22 cellular contexts compared by ENCODE assay signal in the genomic region with DNA sequence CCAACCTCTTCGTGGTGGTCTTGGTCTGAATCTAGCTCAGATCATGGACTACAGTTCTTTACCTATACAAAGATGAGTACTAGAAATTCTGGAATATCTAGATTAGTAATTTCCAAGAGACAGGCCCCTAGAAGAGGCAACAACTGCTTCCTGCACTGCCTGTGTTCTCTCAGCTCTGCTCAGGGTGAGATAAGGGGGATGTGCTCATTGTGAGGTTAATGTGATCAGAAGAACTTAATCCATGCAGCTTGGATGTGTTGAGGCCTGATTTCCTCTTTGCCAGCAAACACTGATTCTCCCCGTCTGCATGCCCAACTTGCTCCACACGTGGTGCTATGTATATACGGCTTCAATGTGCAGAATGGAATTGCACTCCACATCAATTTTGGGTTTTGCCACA.
DNase-seq lines count a peak whose midpoint lies in the region; ATAC-seq, FAIRE-seq and TF ChIP-seq lines count a peak whose summit lies in the region.
"Had no signal": no experiment of that assay in that cellular context is flagged by ENCODE, and none has a peak within 500 bp of the region (broad histone marks: within the 10 kb centered on the region; RNA-seq: fewer than 3 reads in every experiment).

No MANE protein-coding gene starts in this region.

- peak overlapping the region; percentile 78 for H3K27ac Mint-ChIP-seq in neural crest cell (ENCODE audit: unreplicated experiment)
- H3K27ac Mint-ChIP-seq: B cell; CD8-positive, alpha-beta T cell; GM23338; HFFc6; IgD-negative memory B cell had no signal

- intact Hi-C loops in A673 (cut with micrococcal nuclease; ENCODE audit: unreplicated experiment) (no loop called here), K562 (cut with micrococcal nuclease) (no loop called here)

- H3K9ac ChIP-seq in K562 (ENCODE audit: insufficient read depth in 1 of 2, low read depth in 2 of 2, low read length in 2 of 2), result no peak overlapping the region
- H3K9ac ChIP-seq: BLaER1 treated with 17β-estradiol and CSF1 and Interleukin-3, amounts not matched to agents 10 nM and 100 nM had no signal

- H3K4me1 ChIP-seq in A673 (ENCODE audit: insufficient read depth, low read length, poor library complexity, severe bottlenecking) (no peaks in the 10 kb centered on the region), K562 (replicated peaks in 1 of 2; ENCODE audit: control insufficient read depth in 2 of 2, insufficient read depth in 2 of 2, low read length in 2 of 2) (no peaks in the 10 kb centered on the region)

- 3% methylated on average over 4 of the region's 4 CpGs for WGBS in K562 (ENCODE audit: insufficient coverage, low coverage, missing lambda C conversion rate)

- no peaks in the 10 kb centered on the region for H3K36me3 ChIP-seq in A673 (ENCODE audit: insufficient read depth, low read length, poor library complexity, severe bottlenecking)
- no peaks in the 10 kb centered on the region for H3K36me3 ChIP-seq in K562 (ENCODE audit: control insufficient read depth, insufficient read depth, low read length)
- H3K36me3 ChIP-seq: BLaER1 treated with 17β-estradiol and CSF1 and Interleukin-3, amounts not matched to agents 10 nM and 100 nM had no signal

- in situ Hi-C loops in K562 (cut with MboI), result no loop called here

- no peaks in the 10 kb centered on the region for H3K79me2 ChIP-seq in K562 (ENCODE audit: control insufficient read depth, insufficient read depth, low read length)

- POLR2A ChIA-PET in A673 (lab: Charles Lee; ENCODE audit: low non-redundant PET) (no interaction called here), K562 (lab: Yijun Ruan, JAX) (interaction anchor here (1.5 kb wide), 2 partner anchors 17 to 371 kb away, joined by 3 to 4 read pairs; partner anchors contain the start of gene RSBN1L)

- BruUV-seq in A673 (replicated peaks; lab: Mats Ljungman, UMichigan), result no TSS peak
- BruUV-seq in K562 (replicated peaks; lab: Mats Ljungman, UMichigan), result no TSS peak

- no peaks in the 10 kb centered on the region for H3K36me3 Mint-ChIP-seq in neural crest cell (ENCODE audit: low read depth)
- H3K36me3 Mint-ChIP-seq: CD8-positive, alpha-beta T cell; IgD-negative memory B cell had no signal

- no peak overlapping the region for H3K4me3 ChIP-seq in A673 (ENCODE audit: low read depth, low read length, poor library complexity, severe bottlenecking)
- no peak overlapping the region for H3K4me3 ChIP-seq in K562
- H3K4me3 ChIP-seq: BLaER1 treated with 17β-estradiol and CSF1 and Interleukin-3, amounts not matched to agents 10 nM and 100 nM; GM23338 had no signal

- H3K9me3 ChIP-seq in A673 (ENCODE audit: low read depth, low read length, poor library complexity, severe bottlenecking) (no peaks in the 10 kb centered on the region), K562 (replicated peaks; ENCODE audit: control insufficient read depth, insufficient read depth, low read depth, low read length) (no peaks in the 10 kb centered on the region)
- H3K9me3 ChIP-seq: BLaER1 treated with 17β-estradiol and CSF1 and Interleukin-3, amounts not matched to agents 10 nM and 100 nM had no signal

- no peak overlapping the region for H2AFZ ChIP-seq in K562 (ENCODE audit: low read depth, low read length)
- H2AFZ ChIP-seq: GM23338 had no signal

- TF ChIP-seq EP300 in K562 (IDR thresholded peaks at IDR 0.05; ENCODE audit: low read length), result no peak

- TF ChIP-seq CTCF in A673 (conservative IDR thresholded peaks at IDR 0.05; ENCODE audit: low read depth, low read length) (no peak), K562 (IDR thresholded peaks at IDR 0.05 in 2 of 3, conservative IDR thresholded peaks at IDR 0.05 in 1 of 3; ENCODE audit: insufficient read depth in 2 of 3, low read depth in 1 of 3, low read length in 3 of 3) (peak in 1 of 3 experiments; percentile 10; a peak in 1 of 6 replicates), neural crest cell (conservative IDR thresholded peaks at IDR 0.05) (no peak)

- ATAC-seq in K562 (peak; percentile 58), GM21737 (IDR thresholded peaks at IDR 0.05; ENCODE audit: unreplicated experiment) (no peak)
- ATAC-seq: CD8-positive, alpha-beta T cell; GM23338; HepG2 had no signal

- FAIRE-seq in K562 (lab: Jason Lieb, UNC), result peak; percentile 6
- FAIRE-seq: G401.6, GM12891, GM19239, H54, HepG2 had no signal

- no peak overlapping the region for H3K4me3 Mint-ChIP-seq in neural crest cell
- H3K4me3 Mint-ChIP-seq: B cell; CD8-positive, alpha-beta T cell; GM23338; HFFc6; IgD-negative memory B cell had no signal

- no peaks in the 10 kb centered on the region for H3K4me1 Mint-ChIP-seq in neural crest cell
- H3K4me1 Mint-ChIP-seq: B cell, GM23338, IgD-negative memory B cell had no signal

- H3K9me1 ChIP-seq in K562 (ENCODE audit: control insufficient read depth, insufficient read depth, low read length), result no peaks in the 10 kb centered on the region

- H3K27ac ChIP-seq in A673 (ENCODE audit: low read depth, low read length, poor library complexity, severe bottlenecking) (no peak overlapping the region), K562 (ENCODE audit: extremely low read depth, low read depth, low read length) (no peak overlapping the region)
- H3K27ac ChIP-seq: BLaER1 treated with 17β-estradiol and CSF1 and Interleukin-3, amounts not matched to agents 10 nM and 100 nM had no signal

- no peaks in the 10 kb centered on the region for H3K9me3 Mint-ChIP-seq in neural crest cell
- H3K9me3 Mint-ChIP-seq: CD8-positive, alpha-beta T cell; GM23338; HFFc6; IgD-negative memory B cell had no signal

- H3K4me2 ChIP-seq in K562 (ENCODE audit: insufficient read depth, low read length), result no peak overlapping the region
- H3K4me2 ChIP-seq: BLaER1 treated with 17β-estradiol and CSF1 and Interleukin-3, amounts not matched to agents 10 nM and 100 nM; GM23338 had no signal

- CTCF ChIA-PET in A673 (lab: Charles Lee), result no interaction called here
- CTCF ChIA-PET in K562 (lab: Yijun Ruan, JAX; ENCODE audit: low intra/inter-chr PET ratio), result no interaction called here

- no peaks in the 10 kb centered on the region for H3K27me3 Mint-ChIP-seq in neural crest cell (ENCODE audit: low read depth)

- H3K27me3 ChIP-seq in A673 (replicated peaks; ENCODE audit: insufficient read depth, low read depth, low read length, poor library complexity) (no peaks in the 10 kb centered on the region), K562 (ENCODE audit: control insufficient read depth in 2 of 2, insufficient read depth in 2 of 2, low read length in 2 of 2) (peaks cover 6 to 15% of the 10 kb centered on the region in 2 experiments; a peak in 4 of 5 replicates)
- H3K27me3 ChIP-seq: BLaER1 treated with 17β-estradiol and CSF1 and Interleukin-3, amounts not matched to agents 10 nM and 100 nM had no signal

- no peaks in the 10 kb centered on the region for H4K20me1 ChIP-seq in K562 (replicated peaks; ENCODE audit: control insufficient read depth, insufficient read depth, low read length)
- H4K20me1 ChIP-seq: BLaER1 treated with 17β-estradiol and CSF1 and Interleukin-3, amounts not matched to agents 10 nM and 100 nM had no signal

- no peak for TF ChIP-seq POLR2A in K562 (conservative IDR thresholded peaks at IDR 0.05)

- DNase-seq in A673 (ENCODE audit: low spot score) (peak; percentile 5), NCI-H82 treated with DMSO at 0.1 percent for 48 hours (lab: John Stamatoyannopoulos, UW; ENCODE audit: unreplicated experiment) (peak; percentile 64), K562 (ENCODE audit: extremely low read depth in 1 of 4, low spot score in 3 of 4) (no peak), neural crest cell (ENCODE audit: low read depth, low spot score) (no peak), DMS53 (lab: John Stamatoyannopoulos, UW) (no peak), dermis blood vessel endothelial cell (no peak)
- DNase-seq: 8988T; CD8-positive, alpha-beta T cell; COR-L47; DMS 273 treated with DMSO at 0.1 percent for 48 hours; HCEC 1CT; HFFc6 had no signal

- no peak for TF ChIP-seq RAD21 in K562 (CRISPR knock-in tag; conservative IDR thresholded peaks at IDR 0.05 in 1 of 2, IDR thresholded peaks at IDR 0.05 in 1 of 2)

TF ChIP-seq in K562, 482 proteins besides CTCF, POLR2A, EP300 and RAD21:
- no peak for TF ChIP-seq NONO (IDR thresholded peaks at IDR 0.05; ENCODE audit: low read depth in 2 of 2, low read length in 1 of 2)
- peak; percentile 44; the same call in 1 of the 2 replicates for TF ChIP-seq CBFA2T3 (IDR thresholded peaks at IDR 0.05)
- no peak for TF ChIP-seq SIN3B (IDR thresholded peaks at IDR 0.05; ENCODE audit: low read depth)

Comparison
In these comparisons a context has a peak if more than half of its experiments do, and no peak if none do; other contexts are left out.
1. DNase-seq: peak in A673 (single experiment) and NCI-H82 treated with DMSO at 0.1 percent for 48 hours (single experiment); none in K562 (0 of 4), neural crest cell (single experiment), DMS53 (single experiment) and dermis blood vessel endothelial cell (single experiment).